1 cellular context compared by ENCODE assay signal in genomic region chr3:184561329-184562145, GRCh38.
TF ChIP-seq lines count a peak whose summit lies in the region.

EPHB3 (plus strand) TSS chr3:184561785; CDS start chr3:184562236, 451 bp downstream.

TF ChIP-seq in HepG2, 621 proteins besides CTCF, POLR2A, EP300 and RAD21 (continued from another document and continues in another):
- no peak for TF ChIP-seq PAXIP1 (CRISPR knock-in tag; conservative IDR thresholded peaks at IDR 0.05)
- TF ChIP-seq ZBTB43 (CRISPR knock-in tag; conservative IDR thresholded peaks at IDR 0.05), result no peak
- no peak for TF ChIP-seq SOX6 (IDR thresholded peaks at IDR 0.05)
- TF ChIP-seq SOX6 (CRISPR knock-in tag; IDR thresholded peaks at IDR 0.05), result no peak
- no peak for TF ChIP-seq CENPBD1 (CRISPR knock-in tag; IDR thresholded peaks at IDR 0.05; ENCODE audit: borderline replicate concordance, low read depth)
- TF ChIP-seq ATF7 (IDR thresholded peaks at IDR 0.05), result no peak
- TF ChIP-seq ATF7 (CRISPR knock-in tag; IDR thresholded peaks at IDR 0.05), result no peak
- no peak for TF ChIP-seq E2F1 (CRISPR knock-in tag; IDR thresholded peaks at IDR 0.05)
- peak; percentile 52 for TF ChIP-seq ZNF18 (CRISPR knock-in tag; IDR thresholded peaks at IDR 0.05; ENCODE audit: insufficient replicate concordance)
- TF ChIP-seq GZF1 (CRISPR knock-in tag; IDR thresholded peaks at IDR 0.05), result no peak
- no peak for TF ChIP-seq ZFAT (CRISPR knock-in tag; conservative IDR thresholded peaks at IDR 0.05)
- TF ChIP-seq ZNF460 (CRISPR knock-in tag; IDR thresholded peaks at IDR 0.05; ENCODE audit: borderline replicate concordance), result no peak
- peak; percentile 38; the same call in 1 of the 2 replicates for TF ChIP-seq ZNF350 (CRISPR knock-in tag; IDR thresholded peaks at IDR 0.05; ENCODE audit: borderline replicate concordance, low read depth)
- TF ChIP-seq ZNF674 (CRISPR knock-in tag; IDR thresholded peaks at IDR 0.05; ENCODE audit: low read depth), result no peak
- peak; percentile 48; the same call in 1 of the 2 replicates for TF ChIP-seq MTF2 (CRISPR knock-in tag; IDR thresholded peaks at IDR 0.05; ENCODE audit: borderline replicate concordance)
- no peak for TF ChIP-seq ATF6 (CRISPR knock-in tag; conservative IDR thresholded peaks at IDR 0.05)
- TF ChIP-seq NR2F6 (IDR thresholded peaks at IDR 0.05), result no peak
- TF ChIP-seq NR2F6 (CRISPR knock-in tag; IDR thresholded peaks at IDR 0.05), result no peak
- TF ChIP-seq ZMYM4 (CRISPR knock-in tag; IDR thresholded peaks at IDR 0.05), result peak; percentile 77
- TF ChIP-seq ZMYM2 (CRISPR knock-in tag; IDR thresholded peaks at IDR 0.05), result no peak
- TF ChIP-seq ZNF710 (CRISPR knock-in tag; IDR thresholded peaks at IDR 0.05; ENCODE audit: borderline replicate concordance), result no peak
- no peak; the same call in 1 of the 2 replicates for TF ChIP-seq ZBTB38 (CRISPR knock-in tag; IDR thresholded peaks at IDR 0.05)
- TF ChIP-seq FOXM1 (CRISPR knock-in tag; IDR thresholded peaks at IDR 0.05), result no peak
- no peak for TF ChIP-seq CREM (IDR thresholded peaks at IDR 0.05)
- no peak for TF ChIP-seq CREM (CRISPR knock-in tag; IDR thresholded peaks at IDR 0.05)
- TF ChIP-seq ZNF724P (CRISPR knock-in tag; IDR thresholded peaks at IDR 0.05; ENCODE audit: borderline replicate concordance), result 0 out of 2 replicates have a peak, but pooled peaks have one; percentile 30
- no peak for TF ChIP-seq ZNF557 (CRISPR knock-in tag; IDR thresholded peaks at IDR 0.05)
- TF ChIP-seq JUN (CRISPR knock-in tag; IDR thresholded peaks at IDR 0.05), result no peak
- TF ChIP-seq KLF13 (CRISPR knock-in tag; IDR thresholded peaks at IDR 0.05), result no peak
- no peak for TF ChIP-seq ZFP36L2 (CRISPR knock-in tag; IDR thresholded peaks at IDR 0.05)
- no peak for TF ChIP-seq ZNF747 (CRISPR knock-in tag; IDR thresholded peaks at IDR 0.05; ENCODE audit: borderline replicate concordance)
- no peak for TF ChIP-seq ZBED4 (CRISPR knock-in tag; IDR thresholded peaks at IDR 0.05; ENCODE audit: borderline replicate concordance)
- TF ChIP-seq ARID4A (CRISPR knock-in tag; IDR thresholded peaks at IDR 0.05; ENCODE audit: borderline replicate concordance), result no peak; the same call in 1 of the 2 replicates
- no peak for TF ChIP-seq ZNF841 (CRISPR knock-in tag; IDR thresholded peaks at IDR 0.05; ENCODE audit: borderline replicate concordance)
- no peak for TF ChIP-seq PAF1 (CRISPR knock-in tag; IDR thresholded peaks at IDR 0.05)
- 0 out of 2 replicates have a peak, but pooled peaks have one; percentile 24 for TF ChIP-seq ZZZ3 (CRISPR knock-in tag; IDR thresholded peaks at IDR 0.05; ENCODE audit: borderline replicate concordance)
- no peak for TF ChIP-seq ZNF3 (CRISPR knock-in tag; IDR thresholded peaks at IDR 0.05)
- no peak for TF ChIP-seq MLX (CRISPR knock-in tag; IDR thresholded peaks at IDR 0.05)
- no peak for TF ChIP-seq ZNF749 (CRISPR knock-in tag; IDR thresholded peaks at IDR 0.05; ENCODE audit: borderline replicate concordance)
- peak; percentile 65; the same call in 1 of the 2 replicates for TF ChIP-seq ZNF33B (CRISPR knock-in tag; IDR thresholded peaks at IDR 0.05)
